9 cellular contexts compared by ENCODE assay signal in genomic region chr5:133996683-133997252, GRCh38. TPM values are rescaled to one million over a fixed set of nuclear protein-coding genes. Genes with fewer than 3 reads are reported as not detected.
A peak's percentile ranks its signal among the peaks of the same experiment; 100 is the strongest.
DNase-seq lines count a peak whose midpoint lies in the region; ATAC-seq and TF ChIP-seq lines count a peak whose summit lies in the region.
"Had no signal": no experiment of that assay in that cellular context is flagged by ENCODE, and none has a peak within 500 bp of the region (broad histone marks: within the 10 kb centered on the region; RNA-seq: fewer than 3 reads in every experiment).

No MANE protein-coding gene starts in this region.

- CTCF ChIA-PET in activated CD4-positive, alpha-beta T cell treated with anti-CD3 and anti-CD28 coated beads for 36 hours (lab: Charles Lee), result interaction anchor here (0.6 to 2.6 kb wide), 11 partner anchors 8 to 581 kb away, joined by 3 to 11 read pairs (median 4); partner anchors contain the start of gene VDAC1

- TF ChIP-seq CTCF in NB4 (IDR thresholded peaks at IDR 0.05; ENCODE audit: low read depth, low read length) (peak; percentile 82), endothelial cell (IDR thresholded peaks at IDR 0.05; ENCODE audit: unreplicated experiment) (peak; percentile 39), psoas muscle (IDR thresholded peaks at IDR 0.05) (no peak)

- H3K27ac ChIP-seq in psoas muscle, result peak overlapping the region; percentile 99
- no peak overlapping the region for H3K27ac ChIP-seq in substantia nigra (ENCODE audit: low read depth, low read length, poor library complexity, severe bottlenecking)

- H3K36me3 ChIP-seq in psoas muscle (ENCODE audit: insufficient read depth in 1 of 2, low read depth in 1 of 2), result peaks cover 0 to 16% of the 10 kb centered on the region in 2 donors

- POLR2A ChIA-PET in activated CD4-positive, alpha-beta T cell treated with anti-CD3 and anti-CD28 coated beads for 36 hours (lab: Charles Lee), result no interaction called here

- H3K9me3 Mint-ChIP-seq in activated CD4-positive, alpha-beta T cell treated with anti-CD3 and anti-CD28 coated beads for 36 hours (ENCODE audit: low read depth), result no peaks in the 10 kb centered on the region
- no peaks in the 10 kb centered on the region for H3K9me3 Mint-ChIP-seq in endothelial cell (ENCODE audit: unreplicated experiment)

- H3K4me3 ChIP-seq in NB4 (ENCODE audit: low read depth, low read length) (no peak overlapping the region), psoas muscle (peak overlapping the region; percentile 43)

- H3K36me3 Mint-ChIP-seq in activated CD4-positive, alpha-beta T cell treated with anti-CD3 and anti-CD28 coated beads for 36 hours (ENCODE audit: low read depth), result peaks cover 21% of the 10 kb centered on the region
- H3K36me3 Mint-ChIP-seq in endothelial cell (ENCODE audit: low read depth, unreplicated experiment), result peaks cover under 1% of the 10 kb centered on the region

- no peak overlapping the region for H3K4me3 Mint-ChIP-seq in activated CD4-positive, alpha-beta T cell treated with anti-CD3 and anti-CD28 coated beads for 36 hours
- no peak overlapping the region for H3K4me3 Mint-ChIP-seq in endothelial cell (ENCODE audit: unreplicated experiment)

- TF ChIP-seq POLR2A in NB4 (IDR thresholded peaks at IDR 0.05; ENCODE audit: extremely low read depth, insufficient read length), result no peak

- 27 to 32% (median 27%) methylated on average over 3 of the region's 3 CpGs for WGBS in psoas muscle, 3 donors

- DNase-seq in activated CD4-positive, alpha-beta T cell treated with anti-CD3 and anti-CD28 coated beads for 36 hours, result peak; percentile 29
- no peak for DNase-seq in activated CD4-positive, alpha-beta T cell treated with anti-CD3 and anti-CD28 coated beads, Interleukin-2, amount 50 U/mL, for 48 hours
- peak; percentile 44 for DNase-seq in NB4 (ENCODE audit: low read depth)
- DNase-seq in endothelial cell (ENCODE audit: low spot score), result peak; percentile 41
- no peak for DNase-seq in psoas muscle
- DNase-seq in substantia nigra (lab: John Stamatoyannopoulos, UW), result no peak
- no peak for DNase-seq in putamen (ENCODE audit: low spot score)
- DNase-seq: mesenchymal stem cell had no signal

- intact Hi-C loops in activated CD4-positive, alpha-beta T cell treated with anti-CD3 and anti-CD28 coated beads for 36 hours (cut with DNase I, micrococcal nuclease), result no loop called here
- intact Hi-C loops in psoas muscle (cut with DNase I), result no loop called here

- peaks cover 100% of the 10 kb centered on the region for H3K4me1 ChIP-seq in psoas muscle

- no peaks in the 10 kb centered on the region for H3K27me3 Mint-ChIP-seq in activated CD4-positive, alpha-beta T cell treated with anti-CD3 and anti-CD28 coated beads for 36 hours
- peaks cover 4% of the 10 kb centered on the region for H3K27me3 Mint-ChIP-seq in endothelial cell (ENCODE audit: unreplicated experiment)

- H3K9me3 ChIP-seq in psoas muscle, result no peaks in the 10 kb centered on the region

- H3K27ac Mint-ChIP-seq in activated CD4-positive, alpha-beta T cell treated with anti-CD3 and anti-CD28 coated beads for 36 hours, result no peak overlapping the region
- peak overlapping the region; percentile 70 for H3K27ac Mint-ChIP-seq in endothelial cell (ENCODE audit: unreplicated experiment)

- ATAC-seq in activated CD4-positive, alpha-beta T cell treated with anti-CD3 and anti-CD28 coated beads for 36 hours, result no peak
- no peak for ATAC-seq in psoas muscle
- no peak for ATAC-seq in GM21423 (IDR thresholded peaks at IDR 0.05; ENCODE audit: unreplicated experiment)

- peaks cover 63% of the 10 kb centered on the region for H3K4me1 Mint-ChIP-seq in activated CD4-positive, alpha-beta T cell treated with anti-CD3 and anti-CD28 coated beads for 36 hours
- peaks cover 41% of the 10 kb centered on the region for H3K4me1 Mint-ChIP-seq in endothelial cell (ENCODE audit: unreplicated experiment)

- H3K27me3 ChIP-seq in psoas muscle (ENCODE audit: insufficient read depth in 3 of 3, low read length in 2 of 3), result no peaks in the 10 kb centered on the region

RNA-seq across cellular contexts. Expression of gene VDAC1, which starts 8.0 kb away (rescaled TPM):
- total RNA-seq in activated CD4-positive, alpha-beta T cell treated with anti-CD3 and anti-CD28 coated beads for 36 hours, result 100 to 1,000 TPM; 482 to 486 TPM
- 165 TPM for total RNA-seq in endothelial cell (ENCODE audit: unreplicated experiment)
- 100 to 1,000 TPM; 389 to 592 (median 473) TPM for total RNA-seq in psoas muscle
- polyA plus RNA-seq in psoas muscle, result 100 to 1,000 TPM; 525 to 576 (median 529) TPM

RNA-seq across cellular contexts. Expression of gene C5orf15, which starts 28.3 kb away (rescaled TPM):
- 10 to 100 TPM; 28.7 to 38.7 TPM for total RNA-seq in activated CD4-positive, alpha-beta T cell treated with anti-CD3 and anti-CD28 coated beads for 36 hours
- 35.5 TPM for total RNA-seq in endothelial cell (ENCODE audit: unreplicated experiment)
- 10 to 100 TPM; 12.7 to 16.0 (median 13.4) TPM for total RNA-seq in psoas muscle
- polyA plus RNA-seq in psoas muscle, result 10 to 100 TPM; 13.2 to 29.8 (median 22.9) TPM

Comparison
In these comparisons a context has a peak if more than half of its experiments do, and no peak if none do; other contexts are left out.
1. DNase-seq: peak in activated CD4-positive, alpha-beta T cell treated with anti-CD3 and anti-CD28 coated beads for 36 hours (single experiment), NB4 (single experiment) and endothelial cell (single experiment); none in activated CD4-positive, alpha-beta T cell treated with anti-CD3 and anti-CD28 coated beads, Interleukin-2, amount 50 U/mL, for 48 hours (0 of 2), psoas muscle (0 of 2), substantia nigra (0 of 49) and putamen (single experiment).